In genomic region chr2:173605994-173606393, GRCh38 we compare ENCODE assay signal across 28 cellular contexts.
"Had no signal": no experiment of that assay in that cellular context is flagged by ENCODE, and none has a peak within 500 bp of the region (broad histone marks: within the 10 kb centered on the region; RNA-seq: fewer than 3 reads in every experiment).

No MANE protein-coding gene starts in this region.

- H3K36me3 ChIP-seq: esophagus squamous epithelium, gastrocnemius medialis, heart right ventricle, left lung, lower lobe of right lung had no signal

- DNase-seq: cortex of kidney; effector CD8-positive, alpha-beta T cell; effector memory CD8-positive, alpha-beta T cell; endodermal cell; erythroblast; esophagus squamous epithelium; foreskin fibroblast; foreskin melanocyte; gastrocnemius medialis; glutamatergic neuron; head of caudate nucleus; heart right ventricle; hippocampal formation; left cardiac atrium; left lung; left ventricle myocardium superior; lower lobe of right lung; mesenchymal stem cell; mucosa of descending colon; naive B cell; naive thymus-derived CD8-positive, alpha-beta T cell had no signal

- H3K36me3 Mint-ChIP-seq: mesothelial cell of epicardium, naive B cell had no signal

- H3K4me1 ChIP-seq: gastrocnemius medialis, left lung, lower lobe of right lung had no signal

- ATAC-seq: effector memory CD8-positive, alpha-beta T cell; esophagus mucosa; gastrocnemius medialis; heart right ventricle; left cardiac atrium; left lung; left ventricle myocardium superior; lower lobe of right lung; mucosa of descending colon; naive thymus-derived CD8-positive, alpha-beta T cell had no signal

- H3K4me3 Mint-ChIP-seq: dendritic cell treated with granulocyte-macrophage colony-stimulating factor and Interleukin-4, amounts not matched to agents 40 ng/mL and 50 ng/mL, for 4 days; effector memory CD8-positive, alpha-beta T cell; endodermal cell; mesothelial cell of epicardium; naive B cell; naive thymus-derived CD8-positive, alpha-beta T cell had no signal

- H3K27ac Mint-ChIP-seq: dendritic cell treated with granulocyte-macrophage colony-stimulating factor and Interleukin-4, amounts not matched to agents 40 ng/mL and 50 ng/mL, for 4 days; effector memory CD8-positive, alpha-beta T cell; endodermal cell; mesothelial cell of epicardium; naive thymus-derived CD8-positive, alpha-beta T cell had no signal

- H3K27ac ChIP-seq: epithelial cell of prostate, esophagus squamous epithelium, gastrocnemius medialis, heart right ventricle, left lung, lower lobe of right lung had no signal

- FAIRE-seq: endometrium, islet of Langerhans, keratinocyte had no signal

- H3K4me3 ChIP-seq: esophagus squamous epithelium, gastrocnemius medialis, heart right ventricle, left lung, lower lobe of right lung, mucosa of descending colon had no signal

- H3K27me3 Mint-ChIP-seq: dendritic cell treated with granulocyte-macrophage colony-stimulating factor and Interleukin-4, amounts not matched to agents 40 ng/mL and 50 ng/mL, for 4 days had no signal

- H3K27me3 ChIP-seq: esophagus squamous epithelium, gastrocnemius medialis had no signal

- H3K4me1 Mint-ChIP-seq: endodermal cell, mesothelial cell of epicardium, naive B cell had no signal

- H3K9me3 Mint-ChIP-seq: endodermal cell had no signal

- H3K9me3 ChIP-seq: esophagus squamous epithelium, gastrocnemius medialis, heart right ventricle, left lung, lower lobe of right lung, mucosa of descending colon had no signal
